ENCODE assay signal across 8 cellular contexts in genomic region chr15:41078879-41079278, GRCh38. TPM values are rescaled to one million over a fixed set of nuclear protein-coding genes. Genes with fewer than 3 reads are reported as not detected.
DNase-seq lines count a peak whose midpoint lies in the region; ATAC-seq and TF ChIP-seq lines count a peak whose summit lies in the region.
"Not testable (repeated sequence)": the region's sequence is repeated elsewhere in the genome, so short reads cannot be mapped to it uniquely, and the experiment has no call there.

No MANE protein-coding gene starts in this region.

- ATAC-seq in activated B cell treated with CpG ODN at 0.5 μM for 24 hours (ENCODE audit: low read depth); naive B cell (ENCODE audit: low read depth in 2 of 2); stimulated activated memory B cell treated with anti-CD40 and anti-IgM and Interleukin-4, amounts not matched to agents 10 μg/mL and 1 μg/mL and 100 μg/mL, for 72 hours: not testable (repeated sequence)
- peak; percentile 28 for ATAC-seq in upper lobe of right lung

- H3K36me3 Mint-ChIP-seq in Caco-2 (ENCODE audit: insufficient read depth, unreplicated experiment) = peaks cover 79% of the 10 kb centered on the region
- peaks cover 85% of the 10 kb centered on the region for H3K36me3 Mint-ChIP-seq in activated B cell treated with CpG ODN at 0.5 μM for 24 hours (ENCODE audit: low read depth)
- peaks cover 23 to 32% of the 10 kb centered on the region in 2 donors for H3K36me3 Mint-ChIP-seq in naive B cell
- peaks cover 45% of the 10 kb centered on the region for H3K36me3 Mint-ChIP-seq in stimulated activated memory B cell treated with anti-CD40 and anti-IgM and Interleukin-4, amounts not matched to agents 10 μg/mL and 1 μg/mL and 100 μg/mL, for 72 hours

- H3K4me3 Mint-ChIP-seq in Caco-2 (ENCODE audit: unreplicated experiment) (peak overlapping the region; percentile 23), activated B cell treated with CpG ODN at 0.5 μM for 24 hours (peak overlapping the region; percentile 13), naive B cell (peak overlapping the region in 7 of 8 donors; percentile 10 to 92 (median 72))
- not testable (repeated sequence) for H3K4me3 Mint-ChIP-seq in stimulated activated memory B cell treated with anti-CD40 and anti-IgM and Interleukin-4, amounts not matched to agents 10 μg/mL and 1 μg/mL and 100 μg/mL, for 72 hours

- H3K4me3 ChIP-seq in BLaER1 = peak overlapping the region; percentile 3; the same call in 1 of the 2 replicates
- H3K4me3 ChIP-seq in Caco-2 (ENCODE audit: low read depth, low read length); OCI-LY1 (ENCODE audit: low read depth, low read length, poor library complexity, severe bottlenecking); adipocyte (ENCODE audit: low read length); upper lobe of right lung: not testable (repeated sequence)

- not testable (repeated sequence) for H3K79me2 ChIP-seq in OCI-LY1 (ENCODE audit: insufficient read depth, low read length)

- H3K4me1 ChIP-seq in BLaER1 (peaks cover 40% of the 10 kb centered on the region), OCI-LY1 (ENCODE audit: insufficient read depth, low read length, severe bottlenecking) (peaks cover 20% of the 10 kb centered on the region), adipocyte (ENCODE audit: control insufficient read depth, insufficient read depth, low read length) (peaks cover 16% of the 10 kb centered on the region)
- not testable (repeated sequence) for H3K4me1 ChIP-seq in Caco-2, upper lobe of right lung

- not testable (repeated sequence) for H3K27me3 ChIP-seq in BLaER1; Caco-2 (replicated peaks; ENCODE audit: control insufficient read depth, insufficient read depth, low read length); OCI-LY1 (ENCODE audit: insufficient read depth, low read length); adipocyte (replicated peaks; ENCODE audit: control insufficient read depth, insufficient read depth, low read length); upper lobe of right lung

- not testable (repeated sequence) for BruUV-seq in Caco-2 (replicated peaks; lab: Mats Ljungman, UMichigan)

- H3K9ac ChIP-seq in BLaER1 (peak overlapping the region; percentile 66), adipocyte (ENCODE audit: low read length) (peak overlapping the region; percentile 41)
- H3K9ac ChIP-seq in OCI-LY1 (ENCODE audit: low read length) = not testable (repeated sequence)

- not testable (repeated sequence) for TF ChIP-seq CTCF in Caco-2 (IDR thresholded peaks at IDR 0.05; ENCODE audit: insufficient read depth in 1 of 2, low read depth in 1 of 2, low read length in 1 of 2, severe bottlenecking in 1 of 2, unreplicated experiment in 1 of 2); OCI-LY1 (IDR thresholded peaks at IDR 0.05; ENCODE audit: low read length); activated B cell treated with CpG ODN at 0.5 μM for 24 hours (IDR thresholded peaks at IDR 0.05); upper lobe of right lung (IDR thresholded peaks at IDR 0.05)

- H3K4me2 ChIP-seq in BLaER1 = peak overlapping the region; percentile 60
- H3K4me2 ChIP-seq in OCI-LY1 (ENCODE audit: low read length) = not testable (repeated sequence)

- peaks cover 96% of the 10 kb centered on the region for H3K36me3 ChIP-seq in BLaER1
- H3K36me3 ChIP-seq in Caco-2 (ENCODE audit: control insufficient read depth, insufficient read depth, low read length) = not testable (repeated sequence)
- H3K36me3 ChIP-seq in OCI-LY1 (ENCODE audit: insufficient read depth, low read length) = peaks cover 97% of the 10 kb centered on the region
- H3K36me3 ChIP-seq in adipocyte (ENCODE audit: control insufficient read depth, insufficient read depth, low read length, severe bottlenecking) = peaks cover 91% of the 10 kb centered on the region
- peaks cover 100% of the 10 kb centered on the region for H3K36me3 ChIP-seq in upper lobe of right lung

- H3K27ac ChIP-seq in BLaER1 (peak overlapping the region; percentile 77), OCI-LY1 (ENCODE audit: low read depth, low read length, poor library complexity, severe bottlenecking) (peak overlapping the region; percentile 82)
- H3K27ac ChIP-seq in upper lobe of right lung = not testable (repeated sequence)

- H4K20me1 ChIP-seq in BLaER1; OCI-LY1 (ENCODE audit: insufficient read depth, low read length): not testable (repeated sequence)

- H3K4me1 Mint-ChIP-seq in Caco-2 (ENCODE audit: low read depth, unreplicated experiment) = not testable (repeated sequence)
- H3K4me1 Mint-ChIP-seq in activated B cell treated with CpG ODN at 0.5 μM for 24 hours (peaks cover 23% of the 10 kb centered on the region), naive B cell (peaks cover 20 to 31% (median 23%) of the 10 kb centered on the region in 3 donors)
- peaks cover 13% of the 10 kb centered on the region for H3K4me1 Mint-ChIP-seq in stimulated activated memory B cell treated with anti-CD40 and anti-IgM and Interleukin-4, amounts not matched to agents 10 μg/mL and 1 μg/mL and 100 μg/mL, for 72 hours

- not testable (repeated sequence) for H3K27me3 Mint-ChIP-seq in Caco-2 (ENCODE audit: insufficient read depth, unreplicated experiment); activated B cell treated with CpG ODN at 0.5 μM for 24 hours; naive B cell; stimulated activated memory B cell treated with anti-CD40 and anti-IgM and Interleukin-4, amounts not matched to agents 10 μg/mL and 1 μg/mL and 100 μg/mL, for 72 hours

- not testable (repeated sequence) for H3K9me2 ChIP-seq in OCI-LY1 (ENCODE audit: low read depth, low read length)

- intact Hi-C loops in Caco-2 (cut with micrococcal nuclease; ENCODE audit: unreplicated experiment); activated B cell treated with CpG ODN at 0.5 μM for 24 hours (cut with micrococcal nuclease); upper lobe of right lung (cut with DNase I): not testable (repeated sequence)

- not testable (repeated sequence) for H3F3A ChIP-seq in OCI-LY1 (ENCODE audit: insufficient read depth, low read length)

- H3K9me3 Mint-ChIP-seq in Caco-2 (ENCODE audit: unreplicated experiment); activated B cell treated with CpG ODN at 0.5 μM for 24 hours; naive B cell; stimulated activated memory B cell treated with anti-CD40 and anti-IgM and Interleukin-4, amounts not matched to agents 10 μg/mL and 1 μg/mL and 100 μg/mL, for 72 hours: not testable (repeated sequence)

- not testable (repeated sequence) for DNase-seq in Caco-2; activated B cell treated with CpG ODN at 0.5 μM for 24 hours; adipocyte (ENCODE audit: low read depth); naive B cell; upper lobe of right lung

- H3K27ac Mint-ChIP-seq in Caco-2 (ENCODE audit: unreplicated experiment) (peak overlapping the region; percentile 53), activated B cell treated with CpG ODN at 0.5 μM for 24 hours (peak overlapping the region; percentile 66), naive B cell (peak overlapping the region; percentile 40 to 98 (median 89))
- peak overlapping the region; percentile 77 for H3K27ac Mint-ChIP-seq in stimulated activated memory B cell treated with anti-CD40 and anti-IgM and Interleukin-4, amounts not matched to agents 10 μg/mL and 1 μg/mL and 100 μg/mL, for 72 hours

- CTCF ChIA-PET in Caco-2 (lab: Charles Lee) = not testable (repeated sequence)
- CTCF ChIA-PET in activated B cell treated with CpG ODN at 0.5 μM for 24 hours (lab: Charles Lee) = interaction anchor here (0.7 kb wide), 1 partner anchor 354 kb away, joined by 3 read pairs; no protein-coding TSS in a partner anchor

- not testable (repeated sequence) for H2AFZ ChIP-seq in OCI-LY1 (ENCODE audit: low read length)

- H3K9me3 ChIP-seq in BLaER1; Caco-2; OCI-LY1 (ENCODE audit: low read length); adipocyte (ENCODE audit: control insufficient read depth, low read length); upper lobe of right lung: not testable (repeated sequence)

- POLR2A ChIA-PET in Caco-2 (lab: Charles Lee) = not testable (repeated sequence)
- POLR2A ChIA-PET in activated B cell treated with CpG ODN at 0.5 μM for 24 hours (lab: Charles Lee) = interaction anchor here (1.1 kb wide), 1 partner anchor 38 kb away, joined by 4 read pairs; the partner anchor contains the start of gene INO80

RNA-seq across cellular contexts. Expression of gene INO80, which starts 37.2 kb away (rescaled TPM):
- total RNA-seq in Caco-2 (2022) (24.4 and 25.3 TPM in 2 replicates), activated B cell treated with CpG ODN at 0.5 μM for 24 hours (34.8 and 38.8 TPM in 2 replicates), upper lobe of right lung (35.6 TPM)
- polyA plus RNA-seq in naive B cell (ENCODE audit: low read depth in 6 of 6) = 10 to 100 TPM in 1 of 6 donors, 1 to 10 TPM in 5; 3.4 to 17.1 (median 7.5) TPM
